9 cellular contexts compared by ENCODE assay signal in genomic region chr7:192701-193536, GRCh38. TPM values are rescaled to one million over a fixed set of nuclear protein-coding genes. Genes with fewer than 3 reads are reported as not detected.
DNase-seq lines count a peak whose midpoint lies in the region; ATAC-seq and TF ChIP-seq lines count a peak whose summit lies in the region.
"Had no signal": no experiment of that assay in that cellular context is flagged by ENCODE, and none has a peak within 500 bp of the region (broad histone marks: within the 10 kb centered on the region; RNA-seq: fewer than 3 reads in every experiment).

No MANE protein-coding gene starts in this region.

- no peak for TF ChIP-seq CTCF in WTC11 (IDR thresholded peaks at IDR 0.05)

- POLR2A ChIA-PET in WTC11 (lab: Charles Lee), result interaction anchor here (0.7 kb wide), 1 partner anchor 73 kb away, joined by 3 read pairs; no protein-coding TSS in a partner anchor

- peaks cover 47% of the 10 kb centered on the region for H3K79me2 ChIP-seq in GM23248 (ENCODE audit: insufficient read depth)

- H3F3A ChIP-seq in GM23248 (ENCODE audit: insufficient read depth), result peaks cover 4% of the 10 kb centered on the region; the same call in 1 of the 2 replicates

- H3K4me3 Mint-ChIP-seq in WTC11, result peak overlapping the region; percentile 87

- peaks cover 5% of the 10 kb centered on the region; the same call in 1 of the 2 replicates for H3K27me3 Mint-ChIP-seq in WTC11 (ENCODE audit: low read depth)

- 1 to 2% methylated on average over 52 to 76 of the region's 124 CpGs for whole genome bisulfite sequencing in GM23248 (ENCODE audit: low coverage in 1 of 2, low lambda C conversion rate in 2 of 2, missing lambda C conversion rate in 2 of 2), 2 experiments

- ATAC-seq in WTC11, result no peak
- ATAC-seq in HG02884 (IDR thresholded peaks at IDR 0.05; ENCODE audit: unreplicated experiment), result no peak
- no peak for ATAC-seq in GM19023 (IDR thresholded peaks at IDR 0.05; ENCODE audit: unreplicated experiment)
- ATAC-seq in GM18520 (IDR thresholded peaks at IDR 0.05; ENCODE audit: unreplicated experiment), result no peak

- no peaks in the 10 kb centered on the region for H3K9me2 ChIP-seq in GM23248 (ENCODE audit: insufficient read depth)

- H3K9me3 Mint-ChIP-seq in WTC11, result no peaks in the 10 kb centered on the region

- H3K4me1 ChIP-seq in GM23248 (ENCODE audit: insufficient read depth) (peaks cover 13% of the 10 kb centered on the region), iPS-15b (ENCODE audit: control insufficient read depth, insufficient read depth, low read length) (peaks cover 2% of the 10 kb centered on the region)

- no peaks in the 10 kb centered on the region for H4K20me1 ChIP-seq in GM23248 (ENCODE audit: insufficient read depth)

- no peak overlapping the region for H2AFZ ChIP-seq in GM23248

- peaks cover 19% of the 10 kb centered on the region for H3K36me3 Mint-ChIP-seq in WTC11

- H3K4me2 ChIP-seq in GM23248 (ENCODE audit: unreplicated experiment), result peak overlapping the region; percentile 85

- DNase-seq in GM23248 (peak; percentile 62), WTC11 (ENCODE audit: low spot score) (no peak), skeletal muscle cell (ENCODE audit: low read depth) (no peak), NCI-H2196 treated with DMSO at 0.1 percent for 48 hours (lab: John Stamatoyannopoulos, UW; ENCODE audit: unreplicated experiment) (no peak)

- CTCF ChIA-PET in WTC11 (lab: Charles Lee), result interaction anchor here (1.0 to 2.4 kb wide), 5 partner anchors 7 to 110 kb away, joined by 3 to 10 read pairs (median 6); no protein-coding TSS in a partner anchor

- peak overlapping the region; percentile 86 for H3K27ac ChIP-seq in GM23248

- H3K9ac ChIP-seq in GM23248 (peak overlapping the region; percentile 80), iPS-15b (ENCODE audit: low read depth, low read length) (peak overlapping the region; percentile 65)

- H3K27me3 ChIP-seq in GM23248 (replicated peaks; ENCODE audit: insufficient read depth), result no peaks in the 10 kb centered on the region
- H3K27me3 ChIP-seq in iPS-15b (ENCODE audit: control insufficient read depth, insufficient read depth, low read length), result peaks cover 2% of the 10 kb centered on the region

- H3K4me1 Mint-ChIP-seq in WTC11, result peaks cover 57% of the 10 kb centered on the region

- H3K4me3 ChIP-seq in GM23248 (peak overlapping the region; percentile 93), iPS-15b (ENCODE audit: low read depth, low read length) (peak overlapping the region; percentile 50), skeletal muscle cell (ENCODE audit: low read depth, low read length) (peak overlapping the region; percentile 80)

- in situ Hi-C loops in GM23248 (cut with MboI), result no loop called here

- H3K9me3 ChIP-seq in GM23248 (ENCODE audit: low read depth) (no peaks in the 10 kb centered on the region), iPS-15b (ENCODE audit: control insufficient read depth, insufficient read depth, low read length) (no peaks in the 10 kb centered on the region)

- H3K27ac Mint-ChIP-seq in WTC11, result no peak overlapping the region

- H3K36me3 ChIP-seq in GM23248 (ENCODE audit: low read depth), result peaks cover 23% of the 10 kb centered on the region; the same call in 1 of the 2 replicates
- H3K36me3 ChIP-seq in iPS-15b (ENCODE audit: control insufficient read depth, insufficient read depth, low read length), result peaks cover 22% of the 10 kb centered on the region

TF ChIP-seq in WTC11, 78 proteins besides CTCF, POLR2A, EP300 and RAD21:
- no peak for TF ChIP-seq ESRRA (CRISPR knock-in tag; IDR thresholded peaks at IDR 0.05; ENCODE audit: borderline replicate concordance)
- no peak for TF ChIP-seq ZBTB21 (CRISPR knock-in tag; IDR thresholded peaks at IDR 0.05; ENCODE audit: borderline replicate concordance)
- no peak for TF ChIP-seq E2F1 (CRISPR knock-in tag; IDR thresholded peaks at IDR 0.05)
- TF ChIP-seq NFATC4 (CRISPR knock-in tag; IDR thresholded peaks at IDR 0.05), result no peak
- TF ChIP-seq TEAD1 (CRISPR knock-in tag; IDR thresholded peaks at IDR 0.05), result no peak
- no peak for TF ChIP-seq NR2C2 (CRISPR knock-in tag; IDR thresholded peaks at IDR 0.05)
- TF ChIP-seq ZNF416 (CRISPR knock-in tag; IDR thresholded peaks at IDR 0.05), result no peak
- TF ChIP-seq IRF2 (CRISPR knock-in tag; IDR thresholded peaks at IDR 0.05; ENCODE audit: borderline replicate concordance, low read depth), result no peak
- TF ChIP-seq HMGA2 (CRISPR knock-in tag; IDR thresholded peaks at IDR 0.05), result no peak
- no peak for TF ChIP-seq ATF2 (CRISPR knock-in tag; IDR thresholded peaks at IDR 0.05; ENCODE audit: borderline replicate concordance, low read depth)
- TF ChIP-seq ZNF138 (CRISPR knock-in tag; conservative IDR thresholded peaks at IDR 0.05), result no peak
- TF ChIP-seq PRDM15 (CRISPR knock-in tag; IDR thresholded peaks at IDR 0.05), result no peak
- no peak for TF ChIP-seq SP1 (CRISPR knock-in tag; conservative IDR thresholded peaks at IDR 0.05)
- no peak for TF ChIP-seq GRHL2 (CRISPR knock-in tag; IDR thresholded peaks at IDR 0.05; ENCODE audit: insufficient replicate concordance, severe bottlenecking)
- TF ChIP-seq TP53 (CRISPR knock-in tag; IDR thresholded peaks at IDR 0.05), result no peak
- no peak for TF ChIP-seq ZNF317 (CRISPR knock-in tag; IDR thresholded peaks at IDR 0.05; ENCODE audit: borderline replicate concordance, low read depth)
- no peak for TF ChIP-seq USF2 (CRISPR knock-in tag; IDR thresholded peaks at IDR 0.05)
- no peak for TF ChIP-seq TEAD4 (CRISPR knock-in tag; IDR thresholded peaks at IDR 0.05)
- TF ChIP-seq JUN (CRISPR knock-in tag; IDR thresholded peaks at IDR 0.05), result no peak
- no peak for TF ChIP-seq RORB (CRISPR knock-in tag; IDR thresholded peaks at IDR 0.05)

RNA-seq across cellular contexts. Expression of gene FAM20C, which starts 0.5 kb away (rescaled TPM):
- 63.8 and 64.1 TPM in 2 replicates for total RNA-seq in GM23248 (2014; rRNA removed; shearing (Covaris generic))
- polyA plus RNA-seq in GM23248 (2016; fragmentation: Nextera tagmentation; extraction: Ambion mirVana), result 13.5 and 13.8 TPM in 2 replicates
- 48.0 to 64.9 TPM (median 49.1 TPM) in 3 replicates for total RNA-seq in WTC11 (2021)
- total RNA-seq: OCI-LY7 had no signal
